ENCODE assay signal across 11 cellular contexts in genomic region chr1:80472145-80472544, GRCh38.
"Had no signal": no experiment of that assay in that cellular context is flagged by ENCODE, and none has a peak within 500 bp of the region (broad histone marks: within the 10 kb centered on the region; RNA-seq: fewer than 3 reads in every experiment).

No MANE protein-coding gene starts in this region.

- H3K4me1 ChIP-seq: HAP-1 had no signal

- DNase-seq: GM23248, GOT3, H7, H9, HCEC 1CT, HFFc6 had no signal

- H3K9ac ChIP-seq: GM23248 had no signal

- H3K4me2 ChIP-seq: GM23338 had no signal

- H3K27ac ChIP-seq: GM23248 had no signal

- FAIRE-seq: H1, H54 had no signal

- ATAC-seq: GM23338, HCT116 had no signal

- H3K4me3 ChIP-seq: GM23248, GM23338, HAP-1 had no signal

- H3K36me3 ChIP-seq: HAP-1 had no signal

- H3K9me3 ChIP-seq: HAP-1 had no signal

- H2AFZ ChIP-seq: GM23248, GM23338 had no signal
